In genomic region chr6:143843689-143844405, GRCh38 we compare ENCODE assay signal across 8 cellular contexts.
DNase-seq lines count a peak whose midpoint lies in the region; ATAC-seq and TF ChIP-seq lines count a peak whose summit lies in the region.

No MANE protein-coding gene starts in this region.

- peak; percentile 7 for ATAC-seq in GM18517 (IDR thresholded peaks at IDR 0.05; ENCODE audit: unreplicated experiment)
- no peak for ATAC-seq in activated naive CD8-positive, alpha-beta T cell treated with anti-CD3 and anti-CD28 coated beads, Interleukin-2, amount 50 U/mL, for 24 hours

- no peaks in the 10 kb centered on the region for H3K27me3 ChIP-seq in HL-60 (ENCODE audit: insufficient read depth, poor library complexity, severe bottlenecking)
- H3K27me3 ChIP-seq in subcutaneous abdominal adipose tissue (ENCODE audit: control insufficient read depth in 5 of 5, insufficient read depth in 4 of 5, low read length in 5 of 5), result no peaks in the 10 kb centered on the region

- peak; percentile 12 for DNase-seq in AG08395 (ENCODE audit: low spot score)
- DNase-seq in HL-60 (ENCODE audit: low read depth in 1 of 2, low spot score in 1 of 2), result peak in 1 of 2 experiments; percentile 64
- DNase-seq in activated naive CD8-positive, alpha-beta T cell treated with anti-CD3 and anti-CD28 coated beads, Interleukin-2, amount 50 U/mL, for 24 hours, result no peak
- DNase-seq in iris pigment epithelial cell (ENCODE audit: low read depth), result peak; percentile 31
- DNase-seq in 8988T, result no peak
- DNase-seq in activated CD8-positive, alpha-beta memory T cell treated with anti-CD3 and anti-CD28 coated beads, Interleukin-2, amount 50 U/mL, for 4 hours, result no peak

- H3K27ac ChIP-seq in HL-60 (replicated peaks) (peak overlapping the region; percentile 96), subcutaneous abdominal adipose tissue (ENCODE audit: low read depth, low read length) (peak overlapping the region; percentile 95)

- peak overlapping the region; percentile 84 for H3K4me3 ChIP-seq in HL-60 (replicated peaks; ENCODE audit: insufficient read depth, low read length)
- H3K4me3 ChIP-seq in subcutaneous abdominal adipose tissue (ENCODE audit: low read depth in 1 of 5, low read length in 5 of 5), result peak overlapping the region; percentile 89 to 97 (median 91)

- peaks cover 24 to 41% (median 33%) of the 10 kb centered on the region in 5 donors for H3K36me3 ChIP-seq in subcutaneous abdominal adipose tissue (ENCODE audit: control insufficient read depth in 5 of 5, insufficient read depth in 5 of 5, low read length in 5 of 5)

- H3K27me3 Mint-ChIP-seq in activated naive CD8-positive, alpha-beta T cell treated with anti-CD3 and anti-CD28 coated beads, Interleukin-2, amount 50 U/mL, for 24 hours, result no peaks in the 10 kb centered on the region

- H3K9me3 ChIP-seq in subcutaneous abdominal adipose tissue (ENCODE audit: control insufficient read depth in 5 of 5, low read length in 5 of 5), result no peaks in the 10 kb centered on the region

- H3K36me3 Mint-ChIP-seq in activated naive CD8-positive, alpha-beta T cell treated with anti-CD3 and anti-CD28 coated beads, Interleukin-2, amount 50 U/mL, for 24 hours (ENCODE audit: low read depth), result peaks cover 46% of the 10 kb centered on the region

- H3K27ac Mint-ChIP-seq in activated naive CD8-positive, alpha-beta T cell treated with anti-CD3 and anti-CD28 coated beads, Interleukin-2, amount 50 U/mL, for 24 hours, result peak overlapping the region; percentile 97

- H3K9ac ChIP-seq in subcutaneous abdominal adipose tissue (ENCODE audit: low read length in 5 of 5), result peak overlapping the region; percentile 93 to 99 (median 98)

- TF ChIP-seq CTCF in HL-60 (IDR thresholded peaks at IDR 0.05; ENCODE audit: insufficient read depth, low read length), result no peak

- H3K4me1 ChIP-seq in subcutaneous abdominal adipose tissue (ENCODE audit: control insufficient read depth in 5 of 5, insufficient read depth in 5 of 5, low read length in 5 of 5), result peaks cover 0 to 28% (median 24%) of the 10 kb centered on the region in 5 donors

- H3K4me3 Mint-ChIP-seq in activated naive CD8-positive, alpha-beta T cell treated with anti-CD3 and anti-CD28 coated beads, Interleukin-2, amount 50 U/mL, for 24 hours, result peak overlapping the region; percentile 96

- peaks cover 45% of the 10 kb centered on the region for H3K4me1 Mint-ChIP-seq in activated naive CD8-positive, alpha-beta T cell treated with anti-CD3 and anti-CD28 coated beads, Interleukin-2, amount 50 U/mL, for 24 hours

- no peaks in the 10 kb centered on the region for H3K9me3 Mint-ChIP-seq in activated naive CD8-positive, alpha-beta T cell treated with anti-CD3 and anti-CD28 coated beads, Interleukin-2, amount 50 U/mL, for 24 hours

Comparison
In these comparisons a context has a peak if more than half of its experiments do, and no peak if none do; other contexts are left out.
1. DNase-seq: peak in AG08395 (single experiment) and iris pigment epithelial cell (single experiment); none in activated naive CD8-positive, alpha-beta T cell treated with anti-CD3 and anti-CD28 coated beads, Interleukin-2, amount 50 U/mL, for 24 hours (single experiment), 8988T (single experiment) and activated CD8-positive, alpha-beta memory T cell treated with anti-CD3 and anti-CD28 coated beads, Interleukin-2, amount 50 U/mL, for 4 hours (single experiment).